ENCODE assay signal across 10 cellular contexts in the genomic region with DNA sequence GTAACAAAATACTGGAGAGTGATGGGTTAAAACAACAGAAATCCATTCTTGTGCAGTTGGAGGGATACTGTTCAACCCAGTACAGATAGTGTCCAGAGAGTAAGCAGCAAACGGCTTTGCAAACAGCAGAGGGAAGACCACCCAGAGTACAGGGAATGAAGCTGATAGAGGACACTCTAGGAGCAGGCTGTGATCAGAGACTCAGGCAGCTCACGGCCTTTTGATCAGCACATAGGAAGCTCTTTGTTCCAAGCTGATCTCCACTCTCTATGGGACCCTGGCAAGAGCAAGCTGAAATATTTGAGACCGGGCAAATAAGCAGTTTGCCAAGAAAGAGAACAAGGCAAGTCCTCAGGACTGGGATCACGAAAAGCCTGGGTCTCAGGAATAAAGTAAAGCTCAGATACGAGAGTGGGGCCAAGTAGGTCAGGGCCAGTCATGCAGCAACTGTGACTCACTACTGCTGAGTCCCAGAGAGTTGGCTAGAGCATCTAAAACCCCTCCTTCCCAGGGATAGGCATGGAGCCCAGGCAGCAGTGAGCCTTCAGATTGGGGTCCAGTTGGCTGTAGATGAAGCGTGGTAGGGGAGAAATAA. TPM values are rescaled to one million over a fixed set of nuclear protein-coding genes. Genes with fewer than 3 reads are reported as not detected.
A peak's percentile ranks its signal among the peaks of the same experiment; 100 is the strongest.
DNase-seq lines count a peak whose midpoint lies in the region; ATAC-seq, FAIRE-seq and TF ChIP-seq lines count a peak whose summit lies in the region.
"Had no signal": no experiment of that assay in that cellular context is flagged by ENCODE, and none has a peak within 500 bp of the region (broad histone marks: within the 10 kb centered on the region; RNA-seq: fewer than 3 reads in every experiment).

No MANE protein-coding gene starts in this region.

- CTCF ChIA-PET in activated CD4-positive, alpha-beta T cell treated with anti-CD3 and anti-CD28 coated beads for 36 hours (lab: Charles Lee), result interaction anchor here (0.6 to 1.1 kb wide), 3 partner anchors 14 to 73 kb away, joined by 3 read pairs; no protein-coding TSS in a partner anchor
- CTCF ChIA-PET in mammary epithelial cell (lab: Charles Lee; ENCODE audit: low non-redundant PET), result interaction anchor here (0.6 to 0.7 kb wide), 2 partner anchors 219 to 248 kb away, joined by 3 to 4 read pairs; no protein-coding TSS in a partner anchor

- dilution Hi-C loops in mammary epithelial cell (cut with HindIII; ENCODE audit: low sequenced_read_pairs) (no loop called here), keratinocyte (cut with MboI; ENCODE audit: extremely low pct_ligation_motif_present, low sequenced_read_pairs) (no loop called here)

- no peak overlapping the region for H3K9ac ChIP-seq in mammary epithelial cell (ENCODE audit: insufficient read depth, low read length)
- H3K9ac ChIP-seq in keratinocyte (ENCODE audit: control insufficient read depth, extremely low read depth, insufficient read depth, low read length), result peak overlapping the region; percentile 71
- H3K9ac ChIP-seq in neuronal stem cell (ENCODE audit: low read depth, low read length, poor library complexity), result no peak overlapping the region

- peak; percentile 61 for ATAC-seq in activated CD4-positive, alpha-beta T cell treated with anti-CD3 and anti-CD28 coated beads for 36 hours
- no peak for ATAC-seq in HG03139 (IDR thresholded peaks at IDR 0.05; ENCODE audit: unreplicated experiment)

- H3K27me3 ChIP-seq in mammary epithelial cell (ENCODE audit: insufficient read depth, low read length) (no peaks in the 10 kb centered on the region), keratinocyte (ENCODE audit: control insufficient read depth, extremely low read depth, insufficient read depth, low read length) (no peaks in the 10 kb centered on the region), thyroid gland (no peaks in the 10 kb centered on the region), neuronal stem cell (ENCODE audit: control insufficient read depth in 3 of 3, insufficient read depth in 3 of 3, low read depth in 1 of 3, low read length in 3 of 3) (no peaks in the 10 kb centered on the region)

- H3K23ac ChIP-seq in neuronal stem cell (ENCODE audit: low read depth, low read length, poor library complexity), result no peak overlapping the region

- H3K4me3 ChIP-seq in mammary epithelial cell (replicated peaks in 1 of 3; ENCODE audit: insufficient read depth in 1 of 3, low read depth in 2 of 3, low read length in 3 of 3), result no peak overlapping the region
- H3K4me3 ChIP-seq in keratinocyte (ENCODE audit: control insufficient read depth in 2 of 3, extremely low read depth in 1 of 3, insufficient read depth in 2 of 3, low read depth in 1 of 3, low read length in 3 of 3), result no peak overlapping the region
- no peak overlapping the region for H3K4me3 ChIP-seq in thyroid gland (replicated peaks in 1 of 3)
- no peak overlapping the region for H3K4me3 ChIP-seq in neuronal stem cell (ENCODE audit: low read length in 2 of 2)

- H3K4ac ChIP-seq in neuronal stem cell (ENCODE audit: low read length), result no peak overlapping the region

- no peak overlapping the region for H4K91ac ChIP-seq in neuronal stem cell (ENCODE audit: low read depth, low read length, poor library complexity)

- WGBS in mammary epithelial cell (ENCODE audit: low coverage, missing lambda C conversion rate), result 12% methylated on average over 6 of the region's 6 CpGs
- 34 to 35% methylated on average over 6 of the region's 6 CpGs for WGBS in thyroid gland, 2 donors
- no CpG with 5 or more reads among the region's 6 CpGs for WGBS in neuronal stem cell (ENCODE audit: extremely low coverage in 2 of 2, insufficient read length in 2 of 2, insufficient replicate concordance in 1 of 2), 2 donors

- intact Hi-C loops in activated CD4-positive, alpha-beta T cell treated with anti-CD3 and anti-CD28 coated beads for 36 hours (cut with DNase I, micrococcal nuclease), result no loop called here
- intact Hi-C loops in mammary epithelial cell (cut with micrococcal nuclease) (loop anchor here (10.0 kb wide), 1 partner anchor 220 kb away; the partner anchor contains the start of gene RNF38), thyroid gland (cut with DNase I) (no loop called here)

- no peak for TF ChIP-seq POLR2A in thyroid gland (IDR thresholded peaks at IDR 0.05)

- H3K4me2 ChIP-seq in mammary epithelial cell (ENCODE audit: insufficient read depth, low read depth, low read length), result peak overlapping the region; percentile 52
- peak overlapping the region; percentile 68 for H3K4me2 ChIP-seq in keratinocyte (ENCODE audit: control insufficient read depth, extremely low read depth, insufficient read depth, low read depth, low read length)
- no peak overlapping the region for H3K4me2 ChIP-seq in neuronal stem cell (ENCODE audit: insufficient read depth, low read length, poor library complexity, severe bottlenecking)

- peak overlapping the region; percentile 77 for H3K27ac ChIP-seq in mammary epithelial cell (ENCODE audit: insufficient read depth, low read depth, low read length)
- peak overlapping the region; percentile 84 for H3K27ac ChIP-seq in keratinocyte (ENCODE audit: control insufficient read depth, insufficient read depth, low read length)
- peak overlapping the region in 2 of 3 donors; percentile 39 to 66 for H3K27ac ChIP-seq in thyroid gland
- no peak overlapping the region for H3K27ac ChIP-seq in neuronal stem cell (replicated peaks; ENCODE audit: low read length)

- BruUV-seq in mammary epithelial cell (replicated peaks; lab: Mats Ljungman, UMichigan), result no TSS peak

- in situ Hi-C loops in mammary epithelial cell (cut with MboI; ENCODE audit: low sequenced_read_pairs in 2 of 2), result no loop called here

- H2BK120ac ChIP-seq in neuronal stem cell (ENCODE audit: low read depth, low read length), result no peak overlapping the region

- no peak overlapping the region for H2BK15ac ChIP-seq in neuronal stem cell (ENCODE audit: low read length)

- no peak overlapping the region for H2BK12ac ChIP-seq in neuronal stem cell (ENCODE audit: low read length)

- H4K20me1 ChIP-seq in mammary epithelial cell (ENCODE audit: insufficient read depth, low read length), result no peaks in the 10 kb centered on the region
- no peaks in the 10 kb centered on the region for H4K20me1 ChIP-seq in keratinocyte (ENCODE audit: control insufficient read depth, extremely low read depth, insufficient read depth, low read length)

- H3K4me3 Mint-ChIP-seq in activated CD4-positive, alpha-beta T cell treated with anti-CD3 and anti-CD28 coated beads for 36 hours, result no peak overlapping the region
- H3K4me3 Mint-ChIP-seq: nephron had no signal

- no peak overlapping the region for H3K18ac ChIP-seq in neuronal stem cell (ENCODE audit: low read length)

- no peak overlapping the region for H3K14ac ChIP-seq in neuronal stem cell (ENCODE audit: low read length)

- DNase-seq in activated CD4-positive, alpha-beta T cell treated with anti-CD3 and anti-CD28 coated beads for 36 hours, result no peak
- DNase-seq in activated CD4-positive, alpha-beta T cell treated with anti-CD3 and anti-CD28 coated beads for 48 hours, result no peak
- peak; percentile 85 for DNase-seq in mammary epithelial cell
- DNase-seq in keratinocyte (ENCODE audit: low read depth, low spot score), result no peak
- peak; percentile 73 to 76 for DNase-seq in thyroid gland
- no peak for DNase-seq in DMS 273 (lab: John Stamatoyannopoulos, UW; ENCODE audit: unreplicated experiment)
- no peak for DNase-seq in neuronal stem cell (ENCODE audit: low spot score)
- DNase-seq: 8988T had no signal

- H2AFZ ChIP-seq in mammary epithelial cell (ENCODE audit: low read depth, low read length) (peak overlapping the region; percentile 63), keratinocyte (ENCODE audit: control insufficient read depth, low read length) (peak overlapping the region; percentile 68), neuronal stem cell (ENCODE audit: low read length) (no peak overlapping the region)

- FAIRE-seq in keratinocyte (lab: Jason Lieb, UNC), result peak; percentile 97

- no peaks in the 10 kb centered on the region for H3K27me3 Mint-ChIP-seq in activated CD4-positive, alpha-beta T cell treated with anti-CD3 and anti-CD28 coated beads for 36 hours

- H3K36me3 ChIP-seq in mammary epithelial cell (ENCODE audit: insufficient read depth, low read length), result peaks cover 15% of the 10 kb centered on the region
- peaks cover 0 to 10% of the 10 kb centered on the region in 2 experiments for H3K36me3 ChIP-seq in keratinocyte (ENCODE audit: control insufficient read depth in 2 of 2, extremely low read depth in 1 of 2, insufficient read depth in 2 of 2, low read length in 2 of 2)
- H3K36me3 ChIP-seq in thyroid gland, result no peaks in the 10 kb centered on the region
- H3K36me3 ChIP-seq in neuronal stem cell (replicated peaks in 1 of 2; ENCODE audit: control insufficient read depth in 2 of 2, insufficient read depth in 2 of 2, low read length in 2 of 2), result peaks cover 5 to 90% of the 10 kb centered on the region in 2 donors

- H2BK5ac ChIP-seq in neuronal stem cell (ENCODE audit: low read length), result no peak overlapping the region

- no peaks in the 10 kb centered on the region for H3K9me3 Mint-ChIP-seq in activated CD4-positive, alpha-beta T cell treated with anti-CD3 and anti-CD28 coated beads for 36 hours (ENCODE audit: low read depth)
- H3K9me3 Mint-ChIP-seq: nephron had no signal

- POLR2A ChIA-PET in activated CD4-positive, alpha-beta T cell treated with anti-CD3 and anti-CD28 coated beads for 36 hours (lab: Charles Lee), result no interaction called here

- peaks cover 50% of the 10 kb centered on the region for H3K79me2 ChIP-seq in mammary epithelial cell (ENCODE audit: insufficient read depth, low read length)
- H3K79me2 ChIP-seq in keratinocyte (ENCODE audit: control insufficient read depth, insufficient read depth, low read length), result peaks cover 7% of the 10 kb centered on the region

- H3K9me3 ChIP-seq in mammary epithelial cell (replicated peaks; ENCODE audit: insufficient read depth, low read length), result no peaks in the 10 kb centered on the region
- H3K9me3 ChIP-seq in keratinocyte (ENCODE audit: control insufficient read depth, low read depth, low read length), result no peaks in the 10 kb centered on the region
- no peaks in the 10 kb centered on the region for H3K9me3 ChIP-seq in thyroid gland
- no peaks in the 10 kb centered on the region for H3K9me3 ChIP-seq in neuronal stem cell (replicated peaks in 1 of 2; ENCODE audit: control insufficient read depth in 2 of 2, insufficient read depth in 1 of 2, low read depth in 1 of 2, low read length in 2 of 2)

- H3K4me1 Mint-ChIP-seq in activated CD4-positive, alpha-beta T cell treated with anti-CD3 and anti-CD28 coated beads for 36 hours, result no peaks in the 10 kb centered on the region

- H3K9me1 ChIP-seq in keratinocyte (ENCODE audit: control insufficient read depth, extremely low read depth, insufficient read depth, low read length), result peaks cover 3% of the 10 kb centered on the region

- peaks cover 22% of the 10 kb centered on the region for H3K4me1 ChIP-seq in mammary epithelial cell (ENCODE audit: insufficient read depth, low read length)
- peaks cover 17% of the 10 kb centered on the region for H3K4me1 ChIP-seq in keratinocyte (ENCODE audit: control insufficient read depth, extremely low read depth, insufficient read depth, low read length)
- peaks cover 8 to 9% of the 10 kb centered on the region in 2 donors for H3K4me1 ChIP-seq in thyroid gland
- peaks cover 0 to 3% of the 10 kb centered on the region in 2 donors for H3K4me1 ChIP-seq in neuronal stem cell (ENCODE audit: control insufficient read depth in 2 of 2, insufficient read depth in 1 of 2, low read depth in 1 of 2, low read length in 2 of 2)

- H3K36me3 Mint-ChIP-seq in activated CD4-positive, alpha-beta T cell treated with anti-CD3 and anti-CD28 coated beads for 36 hours (ENCODE audit: low read depth), result peaks cover 11% of the 10 kb centered on the region

- H3K79me1 ChIP-seq in neuronal stem cell (ENCODE audit: low read depth, low read length), result peaks cover 3% of the 10 kb centered on the region

- no peak overlapping the region for H4K8ac ChIP-seq in neuronal stem cell (ENCODE audit: low read depth, low read length)

- H2AK5ac ChIP-seq in neuronal stem cell (ENCODE audit: low read depth, low read length), result no peak overlapping the region

- TF ChIP-seq CTCF in mammary epithelial cell (conservative IDR thresholded peaks at IDR 0.05 in 1 of 2, IDR thresholded peaks at IDR 0.05 in 1 of 2; ENCODE audit: extremely low read depth in 1 of 2, insufficient read depth in 1 of 2, low read depth in 1 of 2, low read length in 2 of 2) (no peak), keratinocyte (optimal IDR thresholded peaks at IDR 0.05 in 1 of 3, IDR thresholded peaks at IDR 0.05 in 1 of 3, conservative IDR thresholded peaks at IDR 0.05 in 1 of 3; ENCODE audit: extremely low read depth in 1 of 3, insufficient read depth in 2 of 3, low read length in 3 of 3) (no peak), thyroid gland (IDR thresholded peaks at IDR 0.05) (no peak)

- H3K27ac Mint-ChIP-seq in activated CD4-positive, alpha-beta T cell treated with anti-CD3 and anti-CD28 coated beads for 36 hours, result no peak overlapping the region

RNA-seq across cellular contexts. Expression of gene MELK, which starts 52.4 kb away (rescaled TPM):
- 10 to 100 TPM; 63.9 to 66.1 TPM for total RNA-seq in activated CD4-positive, alpha-beta T cell treated with anti-CD3 and anti-CD28 coated beads for 36 hours
- total RNA-seq in mammary epithelial cell, result 10 to 100 TPM; 10.8 to 40.8 TPM
- 37.2 TPM for polyA plus RNA-seq in mammary epithelial cell
- 28.6 TPM for polyA minus RNA-seq in mammary epithelial cell
- 14.0 to 45.3 TPM (median 29.2 TPM) in 3 replicates for polyA plus RNA-seq in keratinocyte
- 2.9 TPM for polyA plus RNA-seq in keratinocyte (2011; ENCODE audit: low read depth)
- 16.5 and 26.0 TPM in 2 replicates for polyA plus RNA-seq in keratinocyte (2011; cell fraction: cytosol; rRNA removed)
- 16.9 and 22.9 TPM in 2 replicates for polyA plus RNA-seq in keratinocyte (2011; cell fraction: nucleus; rRNA removed)
- 5.8 and 21.9 TPM in 2 replicates for polyA plus RNA-seq in keratinocyte (2012; ENCODE audit: low replicate concordance)
- polyA minus RNA-seq in keratinocyte, result 5.2 to 25.8 TPM (median 6.0 TPM) in 3 replicates
- 11.1 TPM for polyA minus RNA-seq in keratinocyte (2011; cell fraction: cytosol; rRNA and poly(A)+ RNA removed)
- polyA minus RNA-seq in keratinocyte (2011; cell fraction: nucleus; rRNA and poly(A)+ RNA removed), result 6.8 and 13.6 TPM in 2 replicates
- total RNA-seq in thyroid gland, result under 1 TPM; 0.42 to 0.67 (median 0.49) TPM
- polyA plus RNA-seq in neuronal stem cell (2013, experiment 1 of 2), result 42.7 TPM
- 43.9 TPM for polyA plus RNA-seq in neuronal stem cell (2013, experiment 2 of 2)

Comparison
In these comparisons a context has a peak if more than half of its experiments do, and no peak if none do; other contexts are left out.
1. DNase-seq: peak in mammary epithelial cell (single experiment) and thyroid gland (2 of 2); none in activated CD4-positive, alpha-beta T cell treated with anti-CD3 and anti-CD28 coated beads for 36 hours (single experiment), activated CD4-positive, alpha-beta T cell treated with anti-CD3 and anti-CD28 coated beads for 48 hours (single experiment), keratinocyte (single experiment), DMS 273 (single experiment) and neuronal stem cell (single experiment).
2. RNA of gene MELK, which starts 52.4 kb away (total RNA-seq): 63.9 to 66.1 TPM in activated CD4-positive, alpha-beta T cell treated with anti-CD3 and anti-CD28 coated beads for 36 hours and 10.8 to 40.8 TPM in mammary epithelial cell; 0.42 to 0.67 TPM in thyroid gland; every median in the first group is over 4 times any median in the second.